25 cellular contexts compared by ENCODE assay signal in the genomic region with DNA sequence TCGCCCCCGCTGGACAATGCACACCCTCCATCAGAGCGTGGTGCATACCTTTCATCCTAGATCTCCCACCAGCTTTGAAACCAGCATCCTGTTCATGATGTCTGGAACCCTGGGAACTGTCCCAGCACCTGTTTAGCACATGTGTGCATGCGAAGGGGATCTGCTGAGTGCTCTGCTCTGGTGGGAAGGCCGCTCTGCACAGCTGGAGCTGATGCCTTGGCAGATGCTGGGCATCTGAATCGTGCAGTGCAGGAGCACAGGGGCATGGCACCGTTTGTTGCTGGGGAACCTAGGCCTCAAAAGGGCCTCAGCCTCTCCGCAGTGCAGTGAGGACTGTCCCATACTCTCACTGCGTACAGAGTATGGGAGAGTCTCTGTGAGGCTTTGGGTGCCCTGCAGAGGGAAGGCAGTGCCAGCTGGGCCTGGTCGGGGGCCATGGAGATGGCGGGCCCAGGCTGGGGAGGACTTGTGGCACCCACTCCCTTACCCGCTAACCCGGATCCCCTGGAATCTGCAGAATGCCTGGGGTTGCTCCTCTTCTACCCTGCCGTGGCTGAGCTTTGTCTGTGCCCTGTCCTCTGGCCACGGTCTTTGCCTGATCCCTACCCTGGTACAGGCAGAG.
"Had no signal": no experiment of that assay in that cellular context is flagged by ENCODE, and none has a peak within 500 bp of the region (broad histone marks: within the 10 kb centered on the region; RNA-seq: fewer than 3 reads in every experiment).

No MANE protein-coding gene starts in this region.

- H2AFZ ChIP-seq: hepatocyte had no signal

- H3K27ac ChIP-seq: left ventricle myocardium inferior, ovary, right lobe of liver, transverse colon, uterus had no signal

- H3K27me3 ChIP-seq: body of pancreas, hepatocyte, ovary, right lobe of liver, transverse colon, uterus had no signal

- H3K4me1 ChIP-seq: right lobe of liver, uterus had no signal

- H3K9me3 Mint-ChIP-seq: mesothelial cell of epicardium; natural killer cell; stimulated activated naive B cell treated with anti-CD40 and anti-IgM and Interleukin-4, amounts not matched to agents 10 μg/mL and 1 μg/mL and 100 μg/mL, for 72 hours had no signal

- H3K27ac Mint-ChIP-seq: dendritic cell treated with granulocyte-macrophage colony-stimulating factor and Interleukin-4, amounts not matched to agents 40 ng/mL and 50 ng/mL, for 4 days; immature natural killer cell; natural killer cell; stimulated activated naive B cell treated with anti-CD40 and anti-IgM and Interleukin-4, amounts not matched to agents 10 μg/mL and 1 μg/mL and 100 μg/mL, for 72 hours; T-helper 17 cell had no signal

- DNase-seq: activated CD4-positive, alpha-beta T cell treated with anti-CD3 and anti-CD28 coated beads for 4 hours; activated CD4-positive, alpha-beta T cell treated with anti-CD3 and anti-CD28 coated beads, Interleukin-2, amount 50 U/mL, for 48 hours; activated CD4-positive, CD25-positive, alpha-beta regulatory T cell; activated naive CD4-positive, alpha-beta T cell treated with anti-CD3 and anti-CD28 coated beads, Interleukin-2, amount 50 U/mL, for 16 hours; activated T-cell treated with anti-CD3 and anti-CD28 coated beads, Interleukin-2, amount 50 U/mL, for 48 hours; anterior cingulate cortex; body of pancreas; effector CD4-positive, alpha-beta T cell; foreskin melanocyte; immature natural killer cell; kidney glomerular epithelial cell; left ventricle myocardium inferior; mammary epithelial cell; natural killer cell; ovary; small intestine; stimulated activated CD4-positive, alpha-beta T cell treated with anti-CD3 and anti-CD28 coated beads, Interleukin-15, amount 100 ng/mL, for 24 hours; stimulated activated naive B cell treated with anti-CD40 and anti-IgM and Interleukin-4, amounts not matched to agents 10 μg/mL and 1 μg/mL and 100 μg/mL, for 72 hours; T-helper 17 cell; transverse colon; uterus had no signal

- FAIRE-seq: small intestine had no signal

- H3K36me3 ChIP-seq: left ventricle myocardium inferior, ovary, right lobe of liver, transverse colon, uterus had no signal

- ATAC-seq: natural killer cell; stimulated activated naive B cell treated with anti-CD40 and anti-IgM and Interleukin-4, amounts not matched to agents 10 μg/mL and 1 μg/mL and 100 μg/mL, for 72 hours; T-helper 17 cell had no signal

- H3K4me3 Mint-ChIP-seq: dendritic cell treated with granulocyte-macrophage colony-stimulating factor and Interleukin-4, amounts not matched to agents 40 ng/mL and 50 ng/mL, for 4 days; immature natural killer cell; mesothelial cell of epicardium; natural killer cell; stimulated activated naive B cell treated with anti-CD40 and anti-IgM and Interleukin-4, amounts not matched to agents 10 μg/mL and 1 μg/mL and 100 μg/mL, for 72 hours; T-helper 17 cell had no signal

- H3K4me1 Mint-ChIP-seq: immature natural killer cell had no signal

- H3K9me3 ChIP-seq: body of pancreas, left ventricle myocardium inferior, ovary, right lobe of liver, transverse colon, uterus had no signal

- H3K4me3 ChIP-seq: body of pancreas, hepatocyte, left ventricle myocardium inferior, ovary, right lobe of liver, transverse colon, uterus had no signal

- H3K36me3 Mint-ChIP-seq: immature natural killer cell; natural killer cell; stimulated activated naive B cell treated with anti-CD40 and anti-IgM and Interleukin-4, amounts not matched to agents 10 μg/mL and 1 μg/mL and 100 μg/mL, for 72 hours had no signal
